In genomic region chr1:227884370-227885134, GRCh38 we compare ENCODE assay signal across 14 cellular contexts.
A peak's percentile ranks its signal among the peaks of the same experiment; 100 is the strongest.
DNase-seq lines count a peak whose midpoint lies in the region; ATAC-seq and TF ChIP-seq lines count a peak whose summit lies in the region.
"Had no signal": no experiment of that assay in that cellular context is flagged by ENCODE, and none has a peak within 500 bp of the region (broad histone marks: within the 10 kb centered on the region; RNA-seq: fewer than 3 reads in every experiment).

No MANE protein-coding gene starts in this region.

- no peaks in the 10 kb centered on the region for H4K20me1 ChIP-seq in hepatocyte (ENCODE audit: insufficient read depth, poor library complexity, severe bottlenecking)
- H4K20me1 ChIP-seq: BLaER1 had no signal

- peaks cover 5% of the 10 kb centered on the region for H3K27me3 Mint-ChIP-seq in type B pancreatic cell
- H3K27me3 Mint-ChIP-seq in activated T-helper 2 cell treated with anti-CD3 and anti-CD28 coated beads, Interferon-gamma antibody, Interleukin-2, Interleukin-4, amounts not matched to agents 10 μg/mL and 5 μg/mL and 100 μg/mL, durations not matched to agents 14 hours and 24 hours and 36 hours (ENCODE audit: low read depth) = peaks cover 8% of the 10 kb centered on the region

- H3K4me1 ChIP-seq in right cardiac atrium (ENCODE audit: control insufficient read depth, insufficient read depth, low read length) (no peaks in the 10 kb centered on the region), hepatocyte (ENCODE audit: insufficient read depth) (peaks cover 30% of the 10 kb centered on the region)

- intact Hi-C loops in right cardiac atrium (cut with DNase I) = no loop called here
- intact Hi-C loops in Right ventricle myocardium inferior (cut with DNase I) = loop anchor here (10.0 kb wide), 1 partner anchor 100 kb away; no protein-coding TSS in a partner anchor
- intact Hi-C loops in activated T-helper 2 cell treated with anti-CD3 and anti-CD28 coated beads, Interferon-gamma antibody, Interleukin-2, Interleukin-4, amounts not matched to agents 10 μg/mL and 5 μg/mL and 100 μg/mL, durations not matched to agents 14 hours and 24 hours and 36 hours (cut with micrococcal nuclease) = no loop called here

- no peaks in the 10 kb centered on the region for H3K79me2 ChIP-seq in hepatocyte

- DNase-seq in right cardiac atrium = peak in 2 of 3 donors; percentile 50 to 52
- DNase-seq in Right ventricle myocardium inferior (ENCODE audit: missing footprints) = no peak
- DNase-seq in H7 = peak; percentile 49
- peak; percentile 5 for DNase-seq in hepatocyte (ENCODE audit: low spot score)
- DNase-seq in type B pancreatic cell (ENCODE audit: extremely low spot score, unreplicated experiment) = peak; percentile 64
- DNase-seq in GM10248 (ENCODE audit: extremely low spot score) = no peak
- DNase-seq in activated T-helper 2 cell treated with anti-CD3 and anti-CD28 coated beads, Interferon-gamma antibody, Interleukin-2, Interleukin-4, amounts not matched to agents 10 μg/mL and 5 μg/mL and 100 μg/mL, durations not matched to agents 14 hours and 24 hours and 36 hours (ENCODE audit: low spot score) = no peak
- DNase-seq: MM.1S, NCI-H1930, NCI-H524 treated with DMSO at 0.1 percent for 48 hours, testis had no signal

- ATAC-seq in right cardiac atrium = no peak
- no peak for ATAC-seq in Right ventricle myocardium inferior
- no peak for ATAC-seq in GM21576 (IDR thresholded peaks at IDR 0.05; ENCODE audit: unreplicated experiment)

- H3K9me2 ChIP-seq in hepatocyte (replicated peaks; ENCODE audit: insufficient read depth) = no peaks in the 10 kb centered on the region

- H3K4me2 ChIP-seq in hepatocyte = no peak overlapping the region
- H3K4me2 ChIP-seq: BLaER1 had no signal

- TF ChIP-seq CTCF in hepatocyte (IDR thresholded peaks at IDR 0.05; ENCODE audit: poor library complexity) (no peak), type B pancreatic cell (conservative IDR thresholded peaks at IDR 0.05) (no peak), GM10248 (IDR thresholded peaks at IDR 0.05; ENCODE audit: control extremely low read depth, extremely low read depth, low read depth, missing control alignments) (no peak)

- no peaks in the 10 kb centered on the region for H3K36me3 ChIP-seq in H7 (replicated peaks; ENCODE audit: control insufficient read depth, insufficient read depth, low read length)
- no peaks in the 10 kb centered on the region for H3K36me3 ChIP-seq in hepatocyte (replicated peaks; ENCODE audit: insufficient read depth, low read depth)
- H3K36me3 ChIP-seq: adrenal gland, BLaER1 had no signal

- H3K27me3 ChIP-seq in right cardiac atrium (ENCODE audit: control insufficient read depth, insufficient read depth) (no peaks in the 10 kb centered on the region), H7 (ENCODE audit: control insufficient read depth, insufficient read depth, low read length) (no peaks in the 10 kb centered on the region), hepatocyte (peaks cover 3% of the 10 kb centered on the region)
- H3K27me3 ChIP-seq: BLaER1, testis had no signal

- no peak overlapping the region for H3K4me3 ChIP-seq in right cardiac atrium (ENCODE audit: low read length)
- no peak overlapping the region for H3K4me3 ChIP-seq in H7 (ENCODE audit: insufficient read depth, low read depth, low read length)
- H3K4me3 ChIP-seq in hepatocyte = no peak overlapping the region
- H3K4me3 ChIP-seq: adrenal gland, BLaER1, testis had no signal

- H3K27ac Mint-ChIP-seq in type B pancreatic cell = no peak overlapping the region
- no peak overlapping the region for H3K27ac Mint-ChIP-seq in activated T-helper 2 cell treated with anti-CD3 and anti-CD28 coated beads, Interferon-gamma antibody, Interleukin-2, Interleukin-4, amounts not matched to agents 10 μg/mL and 5 μg/mL and 100 μg/mL, durations not matched to agents 14 hours and 24 hours and 36 hours

- H3K36me3 Mint-ChIP-seq in type B pancreatic cell = no peaks in the 10 kb centered on the region
- H3K36me3 Mint-ChIP-seq in activated T-helper 2 cell treated with anti-CD3 and anti-CD28 coated beads, Interferon-gamma antibody, Interleukin-2, Interleukin-4, amounts not matched to agents 10 μg/mL and 5 μg/mL and 100 μg/mL, durations not matched to agents 14 hours and 24 hours and 36 hours (ENCODE audit: low read depth) = no peaks in the 10 kb centered on the region

- CTCF ChIA-PET in GM10248 (lab: Yijun Ruan, JAX) = no interaction called here

- H3K27ac ChIP-seq in right cardiac atrium (ENCODE audit: low read length) (no peak overlapping the region), hepatocyte (no peak overlapping the region)
- H3K27ac ChIP-seq: BLaER1 had no signal

- H3K4me1 Mint-ChIP-seq in type B pancreatic cell (ENCODE audit: unreplicated experiment) = no peaks in the 10 kb centered on the region
- peaks cover 5% of the 10 kb centered on the region for H3K4me1 Mint-ChIP-seq in activated T-helper 2 cell treated with anti-CD3 and anti-CD28 coated beads, Interferon-gamma antibody, Interleukin-2, Interleukin-4, amounts not matched to agents 10 μg/mL and 5 μg/mL and 100 μg/mL, durations not matched to agents 14 hours and 24 hours and 36 hours (ENCODE audit: low read depth)

- H3K9me3 ChIP-seq in right cardiac atrium (ENCODE audit: control insufficient read depth, low read length) (no peaks in the 10 kb centered on the region), hepatocyte (ENCODE audit: low read depth) (no peaks in the 10 kb centered on the region)
- H3K9me3 ChIP-seq: adrenal gland, BLaER1, testis had no signal

- no peaks in the 10 kb centered on the region for H3K9me3 Mint-ChIP-seq in type B pancreatic cell
- H3K9me3 Mint-ChIP-seq in activated T-helper 2 cell treated with anti-CD3 and anti-CD28 coated beads, Interferon-gamma antibody, Interleukin-2, Interleukin-4, amounts not matched to agents 10 μg/mL and 5 μg/mL and 100 μg/mL, durations not matched to agents 14 hours and 24 hours and 36 hours = no peaks in the 10 kb centered on the region

- POLR2A ChIA-PET in GM10248 (lab: Yijun Ruan, JAX) = no interaction called here

- H3K4me3 Mint-ChIP-seq in type B pancreatic cell = no peak overlapping the region
- no peak overlapping the region for H3K4me3 Mint-ChIP-seq in activated T-helper 2 cell treated with anti-CD3 and anti-CD28 coated beads, Interferon-gamma antibody, Interleukin-2, Interleukin-4, amounts not matched to agents 10 μg/mL and 5 μg/mL and 100 μg/mL, durations not matched to agents 14 hours and 24 hours and 36 hours (ENCODE audit: low read depth)

- no peak overlapping the region for H2AFZ ChIP-seq in hepatocyte

- 88% methylated on average over 15 of the region's 15 CpGs for WGBS in right cardiac atrium
- 94% methylated on average over 14 of the region's 15 CpGs for WGBS in hepatocyte (ENCODE audit: low lambda C conversion rate, missing lambda C conversion rate)

Comparison
In these comparisons a context has a peak if more than half of its experiments do, and no peak if none do; other contexts are left out.
1. DNase-seq: peak in right cardiac atrium (2 of 3), H7 (single experiment), hepatocyte (single experiment) and type B pancreatic cell (single experiment); none in Right ventricle myocardium inferior (single experiment), GM10248 (single experiment) and activated T-helper 2 cell treated with anti-CD3 and anti-CD28 coated beads, Interferon-gamma antibody, Interleukin-2, Interleukin-4, amounts not matched to agents 10 μg/mL and 5 μg/mL and 100 μg/mL, durations not matched to agents 14 hours and 24 hours and 36 hours (single experiment).